In the genomic region with DNA sequence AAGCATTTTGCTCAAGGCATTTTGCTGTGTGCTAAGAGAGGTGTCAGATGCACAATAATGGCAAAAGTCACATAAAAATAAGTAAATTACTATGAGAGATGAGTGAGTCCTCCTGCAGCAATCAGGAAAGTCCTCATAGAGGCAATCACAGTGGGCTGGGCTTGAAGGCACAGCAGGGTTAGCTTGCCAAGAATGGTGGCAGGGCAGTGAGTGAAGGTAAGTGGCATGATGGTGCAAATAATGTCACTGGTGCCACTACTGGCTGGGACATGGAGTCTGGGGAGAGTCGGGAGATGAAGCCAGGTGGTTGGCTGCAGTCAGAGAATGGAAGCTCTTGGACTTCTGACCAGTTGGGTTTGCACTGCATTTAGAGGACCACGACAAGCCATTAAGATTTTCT, we compare ENCODE assay signal across 19 cellular contexts.
DNase-seq lines count a peak whose midpoint lies in the region; ATAC-seq and TF ChIP-seq lines count a peak whose summit lies in the region.
"Had no signal": no experiment of that assay in that cellular context is flagged by ENCODE, and none has a peak within 500 bp of the region (broad histone marks: within the 10 kb centered on the region; RNA-seq: fewer than 3 reads in every experiment).

No MANE protein-coding gene starts in this region.

- H2AFZ ChIP-seq in Karpas-422 (ENCODE audit: low read length) (no peak overlapping the region), mesenchymal stem cell (ENCODE audit: low read depth, low read length) (no peak overlapping the region)
- H2AFZ ChIP-seq: PC-9 had no signal

- H3K36me3 Mint-ChIP-seq in CD14-positive monocyte = peaks cover 0 to 1% of the 10 kb centered on the region in 2 donors
- no peaks in the 10 kb centered on the region for H3K36me3 Mint-ChIP-seq in CD4-positive, alpha-beta T cell (ENCODE audit: low read depth)
- H3K36me3 Mint-ChIP-seq: type B pancreatic cell had no signal

- H3K4me3 Mint-ChIP-seq in CD14-positive monocyte = peak overlapping the region; percentile 14 to 40
- no peak overlapping the region for H3K4me3 Mint-ChIP-seq in CD4-positive, alpha-beta T cell
- H3K4me3 Mint-ChIP-seq: activated T-helper 17 cell treated with anti-CD3 and anti-CD28 coated beads, Interleukin-2, amount 50 U/mL, for 72 hours; type B pancreatic cell had no signal

- H3K4me3 ChIP-seq in Karpas-422 (ENCODE audit: low read length) (peak overlapping the region; percentile 35), mesenchymal stem cell (ENCODE audit: insufficient read depth in 1 of 2, low read depth in 1 of 2, low read length in 2 of 2) (no peak overlapping the region)
- H3K4me3 ChIP-seq: gastroesophageal sphincter, PC-9, SJSA1 had no signal

- peaks cover 0 to 1% (median 0%) of the 10 kb centered on the region in 3 donors for H3K27me3 Mint-ChIP-seq in CD14-positive monocyte (ENCODE audit: low read depth in 3 of 3)
- no peaks in the 10 kb centered on the region for H3K27me3 Mint-ChIP-seq in CD4-positive, alpha-beta T cell
- H3K27me3 Mint-ChIP-seq: activated T-helper 17 cell treated with anti-CD3 and anti-CD28 coated beads, Interleukin-2, amount 50 U/mL, for 72 hours; type B pancreatic cell had no signal

- POLR2A ChIA-PET in CD4-positive, alpha-beta T cell (lab: Charles Lee) = no interaction called here

- H2BK5ac ChIP-seq in mesenchymal stem cell (ENCODE audit: low read depth, low read length, poor library complexity, severe bottlenecking) = no peak overlapping the region

- H3K4me2 ChIP-seq in Karpas-422 (ENCODE audit: low read depth, low read length, poor library complexity, severe bottlenecking) (peak overlapping the region; percentile 68), mesenchymal stem cell (ENCODE audit: low read length, poor library complexity, severe bottlenecking) (no peak overlapping the region)
- H3K4me2 ChIP-seq: PC-9 had no signal

- H3K36me3 ChIP-seq in Karpas-422 (ENCODE audit: insufficient read depth, low read length) (no peaks in the 10 kb centered on the region), mesenchymal stem cell (ENCODE audit: control insufficient read depth in 1 of 2, insufficient read depth in 2 of 2, low read depth in 1 of 2, low read length in 2 of 2) (no peaks in the 10 kb centered on the region)
- H3K36me3 ChIP-seq: gastroesophageal sphincter, SJSA1 had no signal

- H3K4me1 Mint-ChIP-seq in CD14-positive monocyte = peaks cover 75% of the 10 kb centered on the region
- H3K4me1 Mint-ChIP-seq in CD4-positive, alpha-beta T cell (ENCODE audit: low read depth) = peaks cover 11% of the 10 kb centered on the region

- H3K27me3 ChIP-seq in Karpas-422 (ENCODE audit: low read length) = no peaks in the 10 kb centered on the region
- H3K27me3 ChIP-seq in layer of hippocampus (ENCODE audit: control insufficient read depth, insufficient read depth, low read length) = no peaks in the 10 kb centered on the region
- no peaks in the 10 kb centered on the region for H3K27me3 ChIP-seq in CD4-positive, alpha-beta T cell (ENCODE audit: control insufficient read depth, insufficient read depth, low read length)
- no peaks in the 10 kb centered on the region for H3K27me3 ChIP-seq in mesenchymal stem cell (ENCODE audit: control insufficient read depth in 1 of 2, insufficient read depth in 1 of 2, low read length in 2 of 2)
- H3K27me3 ChIP-seq: gastroesophageal sphincter, SJSA1 had no signal

- peaks cover 0 to 1% (median 0%) of the 10 kb centered on the region in 7 donors for H3K9me3 Mint-ChIP-seq in CD14-positive monocyte
- no peaks in the 10 kb centered on the region for H3K9me3 Mint-ChIP-seq in CD4-positive, alpha-beta T cell
- H3K9me3 Mint-ChIP-seq: activated T-helper 17 cell treated with anti-CD3 and anti-CD28 coated beads, Interleukin-2, amount 50 U/mL, for 72 hours; type B pancreatic cell had no signal

- CTCF ChIA-PET in CD4-positive, alpha-beta T cell (lab: Charles Lee) = interaction anchor here (0.6 kb wide), 1 partner anchor 67 kb away, joined by 3 read pairs; no protein-coding TSS in a partner anchor

- intact Hi-C loops in CD14-positive monocyte (cut with micrococcal nuclease) = loop anchor here (5.0 kb wide), 2 partner anchors 35 to 40 kb away; no protein-coding TSS in a partner anchor
- intact Hi-C loops in CD4-positive, alpha-beta T cell (cut with DNase I, micrococcal nuclease) = no loop called here

- H3K14ac ChIP-seq in mesenchymal stem cell (ENCODE audit: low read length in 2 of 2) = no peak overlapping the region

- no peak overlapping the region for H4K8ac ChIP-seq in mesenchymal stem cell (ENCODE audit: low read length)

- no peaks in the 10 kb centered on the region for H4K20me1 ChIP-seq in Karpas-422 (ENCODE audit: insufficient read depth, low read depth, low read length)

- peaks cover 70% of the 10 kb centered on the region for H3K4me1 ChIP-seq in Karpas-422 (ENCODE audit: low read length)
- no peaks in the 10 kb centered on the region for H3K4me1 ChIP-seq in mesenchymal stem cell (ENCODE audit: control insufficient read depth, insufficient read depth, low read depth, low read length)
- H3K4me1 ChIP-seq: gastroesophageal sphincter had no signal

- H3K9me2 ChIP-seq in Karpas-422 (replicated peaks; ENCODE audit: insufficient read depth, low read length) = no peaks in the 10 kb centered on the region

- DNase-seq in CD14-positive monocyte (ENCODE audit: low spot score) = no peak
- peak; percentile 79 for DNase-seq in Karpas-422
- DNase-seq in stimulated activated CD4-positive, alpha-beta T cell treated with anti-CD3 and anti-CD28 coated beads, Interleukin-1b, Interleukin-23, amount 100 ng/mL, for 48 hours = no peak
- DNase-seq in CD4-positive, alpha-beta T cell = no peak
- no peak for DNase-seq in mesenchymal stem cell
- DNase-seq: caudate nucleus; EL; NCI-H1092; NCI-H510A treated with DMSO at 0.1 percent for 48 hours; PC-9; retina; stimulated activated naive CD4-positive, alpha-beta T cell treated with Interleukin-2 at 50 U/mL for 16 hours had no signal

- no peak for TF ChIP-seq CTCF in CD14-positive monocyte (IDR thresholded peaks at IDR 0.05)
- no peak for TF ChIP-seq CTCF in CD4-positive, alpha-beta T cell (IDR thresholded peaks at IDR 0.05)

- no peak overlapping the region for H2BK120ac ChIP-seq in mesenchymal stem cell (ENCODE audit: low read depth, low read length)

- H3K27ac ChIP-seq in Karpas-422 (ENCODE audit: low read length) (peak overlapping the region; percentile 99), layer of hippocampus (ENCODE audit: low read depth, low read length) (peak overlapping the region; percentile 8), mesenchymal stem cell (ENCODE audit: low read length, poor library complexity, severe bottlenecking) (no peak overlapping the region)
- no peak overlapping the region for H3K27ac ChIP-seq in CD4-positive, alpha-beta T cell (ENCODE audit: low read depth, low read length)
- H3K27ac ChIP-seq: gastroesophageal sphincter, PC-9, SJSA1 had no signal

- H3K18ac ChIP-seq in mesenchymal stem cell (ENCODE audit: low read depth in 1 of 2, low read length in 2 of 2) = no peak overlapping the region

- no peak overlapping the region for H3K23ac ChIP-seq in mesenchymal stem cell (ENCODE audit: low read length in 2 of 2)

- WGBS in mesenchymal stem cell = 58% methylated on average over 1 of the region's 2 CpGs

- H4K91ac ChIP-seq in mesenchymal stem cell (ENCODE audit: low read length) = no peak overlapping the region

- H3K9me3 ChIP-seq in Karpas-422 (ENCODE audit: low read length) (no peaks in the 10 kb centered on the region), mesenchymal stem cell (ENCODE audit: control insufficient read depth, low read length) (no peaks in the 10 kb centered on the region)
- no peaks in the 10 kb centered on the region for H3K9me3 ChIP-seq in CD4-positive, alpha-beta T cell (ENCODE audit: control insufficient read depth, low read length)
- H3K9me3 ChIP-seq: gastroesophageal sphincter, SJSA1 had no signal

- no peaks in the 10 kb centered on the region for H3K79me1 ChIP-seq in mesenchymal stem cell (replicated peaks; ENCODE audit: low read length, poor library complexity, severe bottlenecking)

- ATAC-seq in GM19397 (IDR thresholded peaks at IDR 0.05; ENCODE audit: unreplicated experiment) (peak; percentile 1), HG02981 (IDR thresholded peaks at IDR 0.05; ENCODE audit: unreplicated experiment) (no peak)
- ATAC-seq in CD4-positive, alpha-beta T cell (ENCODE audit: poor library complexity) = no peak
- ATAC-seq: activated T-helper 17 cell treated with anti-CD3 and anti-CD28 coated beads, Interleukin-2, amount 50 U/mL, for 72 hours; gastroesophageal sphincter had no signal

- H3K79me2 ChIP-seq in Karpas-422 (ENCODE audit: low read length) = no peaks in the 10 kb centered on the region

- H2AK5ac ChIP-seq in mesenchymal stem cell (ENCODE audit: low read length, severe bottlenecking) = no peak overlapping the region

- no peak overlapping the region for H2BK12ac ChIP-seq in mesenchymal stem cell (ENCODE audit: low read length in 2 of 2)

- H3K4ac ChIP-seq in mesenchymal stem cell (ENCODE audit: low read depth in 1 of 2, low read length in 2 of 2) = no peak overlapping the region

- peak overlapping the region; percentile 85 to 94 (median 89) for H3K27ac Mint-ChIP-seq in CD14-positive monocyte
- no peak overlapping the region for H3K27ac Mint-ChIP-seq in CD4-positive, alpha-beta T cell
- H3K27ac Mint-ChIP-seq: activated T-helper 17 cell treated with anti-CD3 and anti-CD28 coated beads, Interleukin-2, amount 50 U/mL, for 72 hours; type B pancreatic cell had no signal

- H3K9ac ChIP-seq in Karpas-422 (ENCODE audit: low read length) = peak overlapping the region; percentile 73
- no peak overlapping the region for H3K9ac ChIP-seq in mesenchymal stem cell (ENCODE audit: low read length)

- no peak overlapping the region for H2BK15ac ChIP-seq in mesenchymal stem cell (ENCODE audit: low read depth, poor library complexity, severe bottlenecking)

Comparison
In these comparisons a context has a peak if more than half of its experiments do, and no peak if none do; other contexts are left out.
1. H3K27ac ChIP-seq: peak in Karpas-422 (single experiment) and layer of hippocampus (single experiment); none in CD4-positive, alpha-beta T cell (single experiment) and mesenchymal stem cell (single experiment).
2. intact Hi-C loops: an anchor here in CD14-positive monocyte (5.0 kb wide); none called in CD4-positive, alpha-beta T cell.